30 cellular contexts compared by ENCODE assay signal in the genomic region with DNA sequence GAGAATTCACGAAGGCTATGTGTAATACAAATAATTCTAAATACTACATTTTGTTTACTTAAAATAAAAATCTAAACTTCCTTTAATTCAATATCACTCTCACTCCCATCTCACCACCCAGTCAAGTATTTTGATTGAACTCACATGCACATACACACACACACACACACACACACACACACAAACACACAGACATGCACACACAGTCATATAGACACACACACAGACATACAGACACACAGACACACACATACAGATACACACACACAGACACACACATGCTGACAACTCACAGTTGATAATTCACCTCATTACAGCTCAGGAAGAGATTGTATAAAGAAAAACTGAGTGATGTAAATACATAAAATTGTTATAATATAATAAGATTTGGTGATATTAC.
"Had no signal": no experiment of that assay in that cellular context is flagged by ENCODE, and none has a peak within 500 bp of the region (broad histone marks: within the 10 kb centered on the region; RNA-seq: fewer than 3 reads in every experiment).

No MANE protein-coding gene starts in this region.

- ATAC-seq: natural killer cell; psoas muscle; right cardiac atrium; right lobe of liver; stimulated activated memory B cell treated with anti-CD40 and anti-IgM and Interleukin-4, amounts not matched to agents 10 μg/mL and 1 μg/mL and 100 μg/mL, for 72 hours; stimulated activated naive CD8-positive, alpha-beta T cell treated with anti-CD3 and anti-CD28 coated beads, Interleukin-15, amount 100 ng/mL, for 72 hours; stimulated activated naive CD8-positive, alpha-beta T cell treated with anti-CD3 and anti-CD28 coated beads, Interleukin-15, Interleukin-2, amounts not matched to agents 100 U/mL and 50 U/mL, for 24 hours; upper lobe of right lung had no signal

- H3K9me3 Mint-ChIP-seq: nephron; neural progenitor cell; stimulated activated naive CD8-positive, alpha-beta T cell treated with anti-CD3 and anti-CD28 coated beads, Interleukin-15, amount 100 ng/mL, for 72 hours had no signal

- H3K9ac ChIP-seq: neural progenitor cell, parathyroid adenoma had no signal

- H3K27ac Mint-ChIP-seq: natural killer cell; nephron; neural progenitor cell; progenitor cell of endocrine pancreas; stimulated activated memory B cell treated with anti-CD40 and anti-IgM and Interleukin-4, amounts not matched to agents 10 μg/mL and 1 μg/mL and 100 μg/mL, for 72 hours; stimulated activated naive CD8-positive, alpha-beta T cell treated with anti-CD3 and anti-CD28 coated beads, Interleukin-15, amount 100 ng/mL, for 72 hours; type B pancreatic cell had no signal

- H3K36me3 ChIP-seq: neural progenitor cell, ovary, right lobe of liver, sigmoid colon, suprapubic skin, tibial artery, transverse colon, upper lobe of right lung, uterus had no signal

- H3K27me3 ChIP-seq: neural progenitor cell, ovary, right lobe of liver, sigmoid colon, suprapubic skin, testis, tibial artery, upper lobe of right lung, uterus had no signal

- H3K4me3 Mint-ChIP-seq: natural killer cell; nephron; neural progenitor cell; stimulated activated memory B cell treated with anti-CD40 and anti-IgM and Interleukin-4, amounts not matched to agents 10 μg/mL and 1 μg/mL and 100 μg/mL, for 72 hours; stimulated activated naive CD8-positive, alpha-beta T cell treated with anti-CD3 and anti-CD28 coated beads, Interleukin-15, amount 100 ng/mL, for 72 hours; type B pancreatic cell had no signal

- H3K27ac ChIP-seq: neural progenitor cell, ovary, parathyroid adenoma, psoas muscle, right lobe of liver, sigmoid colon, suprapubic skin, testis, tibial artery, transverse colon, upper lobe of right lung, uterus had no signal

- H3K79me2 ChIP-seq: parathyroid adenoma had no signal

- H3K4me1 ChIP-seq: parathyroid adenoma, psoas muscle, right lobe of liver, sigmoid colon, suprapubic skin, testis, tibial artery, upper lobe of right lung, uterus had no signal

- H3K36me3 Mint-ChIP-seq: natural killer cell; neural progenitor cell; stimulated activated memory B cell treated with anti-CD40 and anti-IgM and Interleukin-4, amounts not matched to agents 10 μg/mL and 1 μg/mL and 100 μg/mL, for 72 hours; type B pancreatic cell had no signal

- H3K9me3 ChIP-seq: ovary, psoas muscle, right lobe of liver, sigmoid colon, suprapubic skin, testis, tibial artery, transverse colon, upper lobe of right lung, uterus had no signal

- H3K4me3 ChIP-seq: neural progenitor cell, ovary, psoas muscle, right lobe of liver, sigmoid colon, suprapubic skin, testis, tibial artery, transverse colon, upper lobe of right lung, uterus had no signal

- H3K4me1 Mint-ChIP-seq: natural killer cell; stimulated activated memory B cell treated with anti-CD40 and anti-IgM and Interleukin-4, amounts not matched to agents 10 μg/mL and 1 μg/mL and 100 μg/mL, for 72 hours; stimulated activated naive CD8-positive, alpha-beta T cell treated with anti-CD3 and anti-CD28 coated beads, Interleukin-15, amount 100 ng/mL, for 72 hours had no signal

- H3K4me2 ChIP-seq: neural progenitor cell had no signal

- DNase-seq: natural killer cell; occipital lobe; ovary; posterior cingulate gyrus; psoas muscle; right cardiac atrium; right lobe of liver; sigmoid colon; small intestine; stimulated activated CD4-positive, alpha-beta T cell treated with anti-CD3 and anti-CD28 coated beads, Interleukin-15, amount 100 ng/mL, for 24 hours; stimulated activated CD4-positive, alpha-beta T cell treated with anti-CD3 and anti-CD28 coated beads, Interleukin-2, amount 100 ng/mL, for 24 hours; stimulated activated CD4-positive, alpha-beta T cell treated with anti-CD3 and anti-CD28 coated beads, Interleukin-2, amount 100 ng/mL, for 48 hours; stimulated activated CD4-positive, alpha-beta T cell treated with anti-CD3 and anti-CD28 coated beads, Interleukin-4, amount 100 ng/mL, for 4 hours; stimulated activated CD8-positive, alpha-beta memory T cell treated with anti-CD3 and anti-CD28 coated beads, Interleukin-4, amount 100 ng/mL, for 48 hours; stimulated activated naive CD4-positive, alpha-beta T cell; stimulated activated naive CD8-positive, alpha-beta T cell treated with anti-CD3 and anti-CD28 coated beads, Interleukin-15, amount 100 ng/mL, for 72 hours; stimulated activated naive CD8-positive, alpha-beta T cell treated with anti-CD3 and anti-CD28 coated beads, Interleukin-15, Interleukin-2, amounts not matched to agents 100 U/mL and 50 U/mL, for 24 hours; substantia nigra; testis; tibial artery; transverse colon; upper lobe of right lung; uterus had no signal

- H3K27me3 Mint-ChIP-seq: progenitor cell of endocrine pancreas; stimulated activated memory B cell treated with anti-CD40 and anti-IgM and Interleukin-4, amounts not matched to agents 10 μg/mL and 1 μg/mL and 100 μg/mL, for 72 hours; stimulated activated naive CD8-positive, alpha-beta T cell treated with anti-CD3 and anti-CD28 coated beads, Interleukin-15, amount 100 ng/mL, for 72 hours had no signal

- H2AFZ ChIP-seq: neural progenitor cell, parathyroid adenoma had no signal
